ENCODE assay signal across 11 cellular contexts in the genomic region with DNA sequence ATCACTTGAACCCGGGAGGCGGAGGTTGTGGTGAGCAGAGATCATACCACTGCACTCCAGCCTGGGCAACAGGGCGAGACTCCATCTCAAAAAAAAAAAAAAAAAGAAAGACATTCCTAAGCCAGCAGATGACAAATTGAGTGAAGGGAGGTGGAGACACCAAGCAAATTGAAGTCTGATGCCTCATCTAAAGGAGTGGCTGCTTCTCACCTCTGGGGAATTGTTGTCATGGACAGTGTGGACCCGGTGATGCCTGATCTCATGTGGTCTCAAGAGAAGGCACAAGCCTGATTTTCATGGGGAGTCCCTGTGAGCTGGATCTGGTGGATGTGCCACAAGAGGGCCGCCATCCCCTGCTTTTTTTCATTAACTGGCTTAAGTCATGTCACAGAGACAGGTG.
"Had no signal": no experiment of that assay in that cellular context is flagged by ENCODE, and none has a peak within 500 bp of the region (broad histone marks: within the 10 kb centered on the region; RNA-seq: fewer than 3 reads in every experiment).

No MANE protein-coding gene starts in this region.

- H3K4me1 ChIP-seq: tibial artery had no signal

- H3K27me3 ChIP-seq: heart left ventricle, neutrophil, tibial artery had no signal

- ATAC-seq: activated naive CD8-positive, alpha-beta T cell treated with anti-CD3 and anti-CD28 coated beads, Interleukin-2, amount 50 U/mL, for 24 hours; heart left ventricle; naive thymus-derived CD4-positive, alpha-beta T cell had no signal

- H3K27ac ChIP-seq: heart left ventricle, neutrophil, tibial artery had no signal

- H3K27me3 Mint-ChIP-seq: activated naive CD8-positive, alpha-beta T cell treated with anti-CD3 and anti-CD28 coated beads, Interleukin-2, amount 50 U/mL, for 24 hours had no signal

- H3K36me3 ChIP-seq: heart left ventricle, neutrophil, tibial artery had no signal

- DNase-seq: activated CD4-positive, CD25-positive, alpha-beta regulatory T cell treated with anti-CD3 and anti-CD28 coated beads, Interleukin-2, amount 50 U/mL, for 72 hours; activated gamma-delta T cell; activated naive CD8-positive, alpha-beta T cell treated with anti-CD3 and anti-CD28 coated beads, Interleukin-2, amount 50 U/mL, for 24 hours; activated T-cell treated with anti-CD3 and anti-CD28 coated beads, Interleukin-2, amount 50 U/mL, for 1 hour; heart left ventricle; naive thymus-derived CD4-positive, alpha-beta T cell; posterior cingulate gyrus; small intestine; T-helper 9 cell; tibial artery had no signal

- H3K4me3 Mint-ChIP-seq: activated naive CD8-positive, alpha-beta T cell treated with anti-CD3 and anti-CD28 coated beads, Interleukin-2, amount 50 U/mL, for 24 hours had no signal

- H3K9me3 ChIP-seq: heart left ventricle, neutrophil, tibial artery had no signal

- H3K4me3 ChIP-seq: heart left ventricle, tibial artery had no signal

- H3K27ac Mint-ChIP-seq: activated naive CD8-positive, alpha-beta T cell treated with anti-CD3 and anti-CD28 coated beads, Interleukin-2, amount 50 U/mL, for 24 hours had no signal
